In genomic region chr1:21341517-21342078, GRCh38 we compare ENCODE assay signal across 9 cellular contexts. TPM values are rescaled to one million over a fixed set of nuclear protein-coding genes. Genes with fewer than 3 reads are reported as not detected.
DNase-seq lines count a peak whose midpoint lies in the region; ATAC-seq and TF ChIP-seq lines count a peak whose summit lies in the region.
"Had no signal": no experiment of that assay in that cellular context is flagged by ENCODE, and none has a peak within 500 bp of the region (broad histone marks: within the 10 kb centered on the region; RNA-seq: fewer than 3 reads in every experiment).

No MANE protein-coding gene starts in this region.

- WGBS in spleen, 5 donors: 79 to 95% (median 87%) methylated on average over 9 to 10 of the region's 10 CpGs

- H3K27ac ChIP-seq in HEK293 (ENCODE audit: extremely low read depth, low read depth, low read length) (no peak overlapping the region), spleen (peak overlapping the region; percentile 8 to 97 (median 74)), PC-9 (no peak overlapping the region)

- BruUV-seq in PC-9 (replicated peaks; lab: Mats Ljungman, UMichigan): no TSS peak

- POLR2A ChIA-PET in HEK293 (lab: Yijun Ruan, JAX): no interaction called here
- POLR2A ChIA-PET in PC-9 (lab: Charles Lee; ENCODE audit: unreplicated experiment): no interaction called here

- peaks cover 23% of the 10 kb centered on the region; the same call in 1 of the 2 replicates for H3F3A ChIP-seq in PC-9 (ENCODE audit: insufficient read depth, low read depth)

- TF ChIP-seq CTCF in HEK293 (tag by site-specific recombination; IDR thresholded peaks at IDR 0.05) (no peak), fibroblast of villous mesenchyme (IDR thresholded peaks at IDR 0.05; ENCODE audit: insufficient read depth, low read depth, low read length) (peak; percentile 8), spleen (IDR thresholded peaks at IDR 0.05 in 8 of 11, conservative IDR thresholded peaks at IDR 0.05 in 3 of 11) (no peak), PC-9 (conservative IDR thresholded peaks at IDR 0.05) (no peak)

- no peaks in the 10 kb centered on the region for H3K36me3 Mint-ChIP-seq in T-helper 17 cell (ENCODE audit: low read depth)

- no peak overlapping the region for H3K4me2 ChIP-seq in PC-9

- H4K20me1 ChIP-seq in PC-9 (ENCODE audit: insufficient read depth): 0 out of 2 replicates have a peak, but pooled peaks cover 3% of the 10 kb centered on the region

- peak overlapping the region; percentile 70 for H3K4me3 Mint-ChIP-seq in T-helper 17 cell

- CTCF ChIA-PET in HEK293 (lab: Yijun Ruan, JAX): no interaction called here
- CTCF ChIA-PET in PC-9 (lab: Charles Lee): no interaction called here

- H3K36me3 ChIP-seq in HEK293 (ENCODE audit: control insufficient read depth in 2 of 2, insufficient read depth in 1 of 2, low read length in 2 of 2) (no peaks in the 10 kb centered on the region), spleen (peaks cover 0 to 11% (median 0%) of the 10 kb centered on the region in 6 donors), PC-9 (ENCODE audit: low read depth) (no peaks in the 10 kb centered on the region)

- H3K27me3 ChIP-seq in spleen (replicated peaks in 1 of 7) (no peaks in the 10 kb centered on the region), PC-9 (ENCODE audit: insufficient read depth, low read depth) (no peaks in the 10 kb centered on the region)

- H3K4me1 ChIP-seq in HEK293 (ENCODE audit: control insufficient read depth, insufficient read depth, low read length): peaks cover 30% of the 10 kb centered on the region
- H3K4me1 ChIP-seq in spleen: peaks cover 66 to 95% (median 90%) of the 10 kb centered on the region in 6 donors
- peaks cover 56% of the 10 kb centered on the region for H3K4me1 ChIP-seq in PC-9 (replicated peaks; ENCODE audit: insufficient read depth)

- no peaks in the 10 kb centered on the region for H3K9me2 ChIP-seq in PC-9 (ENCODE audit: insufficient read depth)

- peaks cover 72% of the 10 kb centered on the region for H3K79me2 ChIP-seq in PC-9 (ENCODE audit: low read depth)

- TF ChIP-seq POLR2A in spleen (IDR thresholded peaks at IDR 0.05): no peak

- H3K4me3 ChIP-seq in HEK293 (ENCODE audit: low read depth, low read length) (no peak overlapping the region), fibroblast of villous mesenchyme (ENCODE audit: low read depth, low read length) (peak overlapping the region; percentile 83), spleen (peak overlapping the region in 1 of 8 donors; percentile 94), PC-9 (no peak overlapping the region)

- no peaks in the 10 kb centered on the region for H3K27me3 Mint-ChIP-seq in T-helper 17 cell

- DNase-seq in T-helper 17 cell (no peak), fibroblast of villous mesenchyme (ENCODE audit: low read depth) (no peak), spleen (no peak), PC-9 (no peak), activated gamma-delta T cell treated with Interleukin-2 at 50 U/mL for 16 hours (no peak)
- DNase-seq: activated naive CD4-positive, alpha-beta T cell treated with anti-CD3 and anti-CD28 coated beads, Interleukin-2, amount 50 U/mL, for 16 hours; EL had no signal

- intact Hi-C loops in spleen (cut with DNase I; ENCODE audit: low total_unique reads) (no loop called here), PC-9 (cut with micrococcal nuclease; ENCODE audit: unreplicated experiment) (no loop called here)

- no peak overlapping the region for H2AFZ ChIP-seq in PC-9

- no peaks in the 10 kb centered on the region for H3K9me3 ChIP-seq in HEK293 (ENCODE audit: control insufficient read depth, insufficient read depth, low read depth, low read length)
- H3K9me3 ChIP-seq in T-helper 17 cell (ENCODE audit: control insufficient read depth, low read length, poor library complexity, severe bottlenecking): no peaks in the 10 kb centered on the region
- no peaks in the 10 kb centered on the region for H3K9me3 ChIP-seq in spleen
- no peaks in the 10 kb centered on the region for H3K9me3 ChIP-seq in PC-9 (ENCODE audit: insufficient read depth, low read depth)

- H3K4me1 Mint-ChIP-seq in T-helper 17 cell: peaks cover 46% of the 10 kb centered on the region

- H3K27ac Mint-ChIP-seq in T-helper 17 cell: peak overlapping the region; percentile 65

- ATAC-seq in T-helper 17 cell: no peak
- ATAC-seq in HG03159 (IDR thresholded peaks at IDR 0.05; ENCODE audit: unreplicated experiment): no peak

TF ChIP-seq in HEK293, 187 proteins besides CTCF, POLR2A, EP300 and RAD21:
- TF ChIP-seq ZNF510 (tag by site-specific recombination; IDR thresholded peaks at IDR 0.05; ENCODE audit: insufficient replicate concordance) (no peak), ZFHX2 (tag by site-specific recombination; conservative IDR thresholded peaks at IDR 0.05) (peak; percentile 17; the same call in 1 of the 2 replicates), ZNF626 (tag by site-specific recombination; IDR thresholded peaks at IDR 0.05) (no peak), ZNF121 (tag by site-specific recombination; IDR thresholded peaks at IDR 0.05) (peak; percentile 78), ZNF776 (tag by site-specific recombination; IDR thresholded peaks at IDR 0.05; ENCODE audit: borderline replicate concordance) (no peak)

RNA-seq across cellular contexts. Expression of gene ECE1, which starts 51.3 kb away (rescaled TPM):
- 100 to 1,000 TPM; 116 to 117 TPM for total RNA-seq in T-helper 17 cell
- total RNA-seq in fibroblast of villous mesenchyme: 127 and 141 TPM in 2 replicates
- 100 to 1,000 TPM in 5 of 7 donors, 10 to 100 TPM in 2; 95.3 to 142 (median 124) TPM for total RNA-seq in spleen
- polyA plus RNA-seq in spleen: 10 to 100 TPM; 17.2 to 44.4 (median 24.1) TPM
- total RNA-seq in PC-9 (2021): 80.8 and 82.1 TPM in 2 replicates

Comparison
In these comparisons a context has a peak if more than half of its experiments do, and no peak if none do; other contexts are left out.
1. H3K27ac ChIP-seq: peak in spleen (8 of 8); none in HEK293 (single experiment) and PC-9 (single experiment).